In genomic region chr14:64364907-64365306, GRCh38 we compare ENCODE assay signal across 27 cellular contexts. TPM values are rescaled to one million over a fixed set of nuclear protein-coding genes. Genes with fewer than 3 reads are reported as not detected.
DNase-seq lines count a peak whose midpoint lies in the region; ATAC-seq, FAIRE-seq and TF ChIP-seq lines count a peak whose summit lies in the region.
"Had no signal": no experiment of that assay in that cellular context is flagged by ENCODE, and none has a peak within 500 bp of the region (broad histone marks: within the 10 kb centered on the region; RNA-seq: fewer than 3 reads in every experiment).

No MANE protein-coding gene starts in this region.

- ATAC-seq in HepG2 (no peak), GM21717 (IDR thresholded peaks at IDR 0.05; ENCODE audit: unreplicated experiment) (no peak)
- ATAC-seq: right cardiac atrium, T-helper 17 cell, WTC11 had no signal

- H3K27ac ChIP-seq in mammary epithelial cell (ENCODE audit: insufficient read depth, low read depth, low read length) (no peak overlapping the region), breast epithelium (no peak overlapping the region), HepG2 (ENCODE audit: extremely low read length, insufficient read depth, low read length) (no peak overlapping the region)
- H3K27ac ChIP-seq: 22Rv1, esophagus squamous epithelium, suprapubic skin, uterus had no signal

- in situ Hi-C loops in mammary epithelial cell (cut with MboI; ENCODE audit: low sequenced_read_pairs in 2 of 2), result no loop called here
- in situ Hi-C loops in HepG2 (cut with HindIII; ENCODE audit: extremely low pct_ligation_motif_present, low pct_unique_long_range_greater_than_20kb), result no loop called here

- FAIRE-seq in HepG2 (lab: Jason Lieb, UNC), result no peak
- FAIRE-seq: islet of Langerhans had no signal

- no TSS peak for BruUV-seq in mammary epithelial cell (replicated peaks; lab: Mats Ljungman, UMichigan)
- no TSS peak for BruUV-seq in HepG2 (replicated peaks; lab: Mats Ljungman, UMichigan)

- H3K4me2 ChIP-seq in mammary epithelial cell (ENCODE audit: insufficient read depth, low read depth, low read length) (no peak overlapping the region), HepG2 (ENCODE audit: low read depth, low read length) (no peak overlapping the region)

- dilution Hi-C loops in mammary epithelial cell (cut with HindIII; ENCODE audit: low sequenced_read_pairs), result no loop called here

- no peak overlapping the region for H3K4me3 ChIP-seq in mammary epithelial cell (replicated peaks in 1 of 3; ENCODE audit: insufficient read depth in 1 of 3, low read depth in 2 of 3, low read length in 3 of 3)
- no peak overlapping the region for H3K4me3 ChIP-seq in breast epithelium
- H3K4me3 ChIP-seq in fibroblast of the aortic adventitia (ENCODE audit: low read depth, low read length), result no peak overlapping the region
- H3K4me3 ChIP-seq in HepG2 (replicated peaks in 1 of 3; ENCODE audit: insufficient read depth in 1 of 3, low read depth in 2 of 3, low read length in 3 of 3), result no peak overlapping the region
- H3K4me3 ChIP-seq: esophagus squamous epithelium, suprapubic skin, uterus had no signal

- POLR2A ChIA-PET in HepG2 (lab: Yijun Ruan, JAX), result interaction anchor here (0.8 kb wide), 1 partner anchor 9 kb away, joined by 4 read pairs; no protein-coding TSS in a partner anchor

- TF ChIP-seq RAD21 in HepG2 (CRISPR knock-in tag; IDR thresholded peaks at IDR 0.05), result no peak

- TF ChIP-seq POLR2A in breast epithelium (IDR thresholded peaks at IDR 0.05), result no peak
- TF ChIP-seq POLR2A in HepG2 (IDR thresholded peaks at IDR 0.05; ENCODE audit: insufficient read depth in 1 of 2, low read depth in 2 of 2, low read length in 2 of 2), result no peak

- H3K36me3 ChIP-seq in mammary epithelial cell (ENCODE audit: insufficient read depth, low read length) (no peaks in the 10 kb centered on the region), breast epithelium (no peaks in the 10 kb centered on the region), HepG2 (replicated peaks in 1 of 2; ENCODE audit: control insufficient read depth in 1 of 2, insufficient read depth in 2 of 2, low read length in 2 of 2) (no peaks in the 10 kb centered on the region)
- H3K36me3 ChIP-seq: esophagus squamous epithelium, suprapubic skin, uterus had no signal

- no peaks in the 10 kb centered on the region for H3K79me2 ChIP-seq in mammary epithelial cell (ENCODE audit: insufficient read depth, low read length)
- no peaks in the 10 kb centered on the region for H3K79me2 ChIP-seq in HepG2 (ENCODE audit: insufficient read depth, low read length)

- peak; percentile 19 for DNase-seq in mammary epithelial cell
- no peak for DNase-seq in breast epithelium (ENCODE audit: low spot score in 2 of 2)
- DNase-seq in amniotic epithelial cell (ENCODE audit: low read depth), result peak; percentile 87
- peak; percentile 58 for DNase-seq in fibroblast of the aortic adventitia (ENCODE audit: low read depth)
- DNase-seq in stromal cell of bone marrow (ENCODE audit: low read depth), result peak; percentile 38
- DNase-seq in HepG2 (ENCODE audit: low spot score), result no peak
- DNase-seq in DMS153 treated with DMSO at 0.1 percent for 48 hours (lab: John Stamatoyannopoulos, UW; ENCODE audit: unreplicated experiment), result no peak
- DNase-seq: activated CD4-positive, alpha-beta memory T cell treated with anti-CD3 and anti-CD28 coated beads for 36 hours; activated effector memory CD4-positive, alpha-beta T cell treated with anti-CD3 and anti-CD28 coated beads, Interleukin-2, amount 50 U/mL, for 16 hours; amniotic stem cell; cerebellar nuclear complex; DND-41; effector CD4-positive, alpha-beta T cell; esophagus squamous epithelium; NCI-H187 treated with DMSO at 0.1 percent for 48 hours; NCI-H2227 treated with DMSO at 0.1 percent for 48 hours; NCI-H82; nucleus accumbens; right cardiac atrium; SIG-M5; T-helper 17 cell; uterus had no signal

- TF ChIP-seq CTCF in mammary epithelial cell (conservative IDR thresholded peaks at IDR 0.05 in 1 of 2, IDR thresholded peaks at IDR 0.05 in 1 of 2; ENCODE audit: extremely low read depth in 1 of 2, insufficient read depth in 1 of 2, low read depth in 1 of 2, low read length in 2 of 2), result no peak
- TF ChIP-seq CTCF in breast epithelium (IDR thresholded peaks at IDR 0.05), result no peak
- TF ChIP-seq CTCF in fibroblast of the aortic adventitia (IDR thresholded peaks at IDR 0.05; ENCODE audit: insufficient read depth, low read length), result no peak
- TF ChIP-seq CTCF in HepG2 (CRISPR knock-in tag; IDR thresholded peaks at IDR 0.05), result no peak

- H2AFZ ChIP-seq in mammary epithelial cell (ENCODE audit: low read depth, low read length) (no peak overlapping the region), HepG2 (ENCODE audit: low read length) (no peak overlapping the region)

- WGBS in mammary epithelial cell (ENCODE audit: low coverage, missing lambda C conversion rate), result 59% methylated on average over 3 of the region's 3 CpGs
- 68% methylated on average over 3 of the region's 3 CpGs for WGBS in HepG2 (ENCODE audit: low lambda C conversion rate)

- H3K27me3 ChIP-seq in mammary epithelial cell (ENCODE audit: insufficient read depth, low read length) (no peaks in the 10 kb centered on the region), breast epithelium (no peaks in the 10 kb centered on the region), HepG2 (ENCODE audit: control insufficient read depth in 1 of 2, insufficient read depth in 2 of 2, low read length in 2 of 2) (no peaks in the 10 kb centered on the region)
- H3K27me3 ChIP-seq: esophagus squamous epithelium, suprapubic skin, uterus had no signal

- H3K4me1 ChIP-seq in mammary epithelial cell (ENCODE audit: insufficient read depth, low read length) (peaks cover 4% of the 10 kb centered on the region), breast epithelium (no peaks in the 10 kb centered on the region), HepG2 (ENCODE audit: insufficient read depth, low read length) (peaks cover 9% of the 10 kb centered on the region)
- H3K4me1 ChIP-seq: esophagus squamous epithelium, suprapubic skin, uterus had no signal

- H4K20me1 ChIP-seq in mammary epithelial cell (ENCODE audit: insufficient read depth, low read length) (no peaks in the 10 kb centered on the region), HepG2 (ENCODE audit: insufficient read depth, low read length) (no peaks in the 10 kb centered on the region)

- H3K9ac ChIP-seq in mammary epithelial cell (ENCODE audit: insufficient read depth, low read length) (no peak overlapping the region), HepG2 (ENCODE audit: insufficient read depth, low read depth, low read length) (no peak overlapping the region)

- intact Hi-C loops in mammary epithelial cell (cut with micrococcal nuclease), result no loop called here
- intact Hi-C loops in breast epithelium (cut with DNase I; ENCODE audit: low total_unique reads), result no loop called here
- intact Hi-C loops in HepG2 (cut with micrococcal nuclease; ENCODE audit: unreplicated experiment), result no loop called here

- TF ChIP-seq EP300 in HepG2 (IDR thresholded peaks at IDR 0.05; ENCODE audit: low read depth in 2 of 2, low read length in 2 of 2) (no peak), HepG2 (CRISPR knock-in tag; IDR thresholded peaks at IDR 0.05; ENCODE audit: borderline replicate concordance) (no peak)

- CTCF ChIA-PET in mammary epithelial cell (lab: Charles Lee; ENCODE audit: low non-redundant PET), result no interaction called here
- CTCF ChIA-PET in HepG2 (lab: Yijun Ruan, JAX; ENCODE audit: low intra/inter-chr PET ratio, low total read pairs), result no interaction called here

- no peaks in the 10 kb centered on the region for H3K9me3 ChIP-seq in mammary epithelial cell (replicated peaks; ENCODE audit: insufficient read depth, low read length)
- no peaks in the 10 kb centered on the region for H3K9me3 ChIP-seq in breast epithelium
- no peaks in the 10 kb centered on the region for H3K9me3 ChIP-seq in HepG2 (ENCODE audit: low read length)
- H3K9me3 ChIP-seq: esophagus squamous epithelium, suprapubic skin, uterus had no signal

TF ChIP-seq in HepG2, 621 proteins besides CTCF, POLR2A, EP300 and RAD21 (continues in another document):
- TF ChIP-seq SIN3B (IDR thresholded peaks at IDR 0.05; ENCODE audit: low read length), result no peak
- no peak for TF ChIP-seq KMT2B (CRISPR knock-in tag; IDR thresholded peaks at IDR 0.05)
- no peak for TF ChIP-seq TSC22D2 (CRISPR knock-in tag; IDR thresholded peaks at IDR 0.05; ENCODE audit: borderline replicate concordance)
- TF ChIP-seq ZNF569 (CRISPR knock-in tag; IDR thresholded peaks at IDR 0.05; ENCODE audit: borderline replicate concordance), result no peak
- no peak for TF ChIP-seq ZNF629 (CRISPR knock-in tag; conservative IDR thresholded peaks at IDR 0.05)
- TF ChIP-seq ZNF234 (CRISPR knock-in tag; conservative IDR thresholded peaks at IDR 0.05), result no peak
- TF ChIP-seq KLF13 (CRISPR knock-in tag; IDR thresholded peaks at IDR 0.05), result no peak

RNA-seq across cellular contexts. Expression of gene MTHFD1, which starts 23.2 kb away (rescaled TPM):
- total RNA-seq in mammary epithelial cell (100 to 1,000 TPM in 1 of 2 donors, 10 to 100 TPM in 1; 39.5 to 117 TPM), breast epithelium (100 to 1,000 TPM in 1 of 3 donors, 10 to 100 TPM in 2; 48.5 to 126 (median 50.3) TPM), fibroblast of the aortic adventitia (ENCODE audit: low replicate concordance) (12.2 and 73.1 TPM in 2 replicates), HepG2 (2016; rRNA removed; fragmentation: Illumina TruSeq; extraction: Trizol) (106 and 186 TPM in 2 replicates)
- polyA plus RNA-seq in mammary epithelial cell (70.7 TPM), HepG2 (2011; rRNA removed) (31.0 and 33.6 TPM in 2 replicates)
- polyA minus RNA-seq in mammary epithelial cell, result 193 TPM
- 27.7 and 41.1 TPM in 2 replicates for total RNA-seq in HepG2 (2016; cell fraction: cytosol; rRNA removed; fragmentation: Illumina TruSeq; extraction: Trizol; ENCODE audit: low read depth)
- 106 and 176 TPM in 2 replicates for total RNA-seq in HepG2 (2016; cell fraction: insoluble cytoplasmic fraction; rRNA removed; fragmentation: Illumina TruSeq; extraction: Trizol)
- total RNA-seq in HepG2 (2016; cell fraction: membrane; rRNA removed; fragmentation: Illumina TruSeq; extraction: Trizol), result 37.7 and 38.9 TPM in 2 replicates
- total RNA-seq in HepG2 (2016; cell fraction: nucleus; rRNA removed; fragmentation: Illumina TruSeq; extraction: Trizol), result 117 and 125 TPM in 2 replicates
- polyA plus RNA-seq in HepG2 (2011; cell fraction: cytosol; rRNA removed), result 24.6 and 25.3 TPM in 2 replicates
- 36.7 and 38.0 TPM in 2 replicates for polyA plus RNA-seq in HepG2 (2011; cell fraction: nucleus; rRNA removed)
- 65.7 and 92.6 TPM in 2 replicates for polyA plus RNA-seq in HepG2 (2012)
- 15.0 and 19.1 TPM in 2 replicates for polyA plus RNA-seq in HepG2 (2016; cell fraction: cytosol; fragmentation: Illumina TruSeq; extraction: Trizol; ENCODE audit: low read depth)
- polyA plus RNA-seq in HepG2 (2016; cell fraction: insoluble cytoplasmic fraction; fragmentation: Illumina TruSeq; extraction: Trizol; ENCODE audit: low read depth), result 175 and 178 TPM in 2 replicates
- 28.8 and 31.3 TPM in 2 replicates for polyA plus RNA-seq in HepG2 (2016; cell fraction: membrane; fragmentation: Illumina TruSeq; extraction: Trizol; ENCODE audit: low read depth)
- polyA plus RNA-seq in HepG2 (2016; cell fraction: nucleus; fragmentation: Illumina TruSeq; extraction: Trizol; ENCODE audit: insufficient read depth, low read depth), result 154 and 168 TPM in 2 replicates
- 55.0 and 195 TPM in 2 replicates for polyA minus RNA-seq in HepG2 (2011; rRNA and poly(A)+ RNA removed; ENCODE audit: low replicate concordance)
- polyA minus RNA-seq in HepG2 (2011; cell fraction: cytosol; rRNA and poly(A)+ RNA removed), result 51.5 and 63.7 TPM in 2 replicates
- polyA minus RNA-seq in HepG2 (2011; cell fraction: nucleus; rRNA and poly(A)+ RNA removed), result 76.7 and 120 TPM in 2 replicates

Comparison
In these comparisons a context has a peak if more than half of its experiments do, and no peak if none do; other contexts are left out.
1. DNase-seq: peak in mammary epithelial cell (single experiment), amniotic epithelial cell (single experiment), fibroblast of the aortic adventitia (single experiment) and stromal cell of bone marrow (single experiment); none in breast epithelium (0 of 2), HepG2 (single experiment) and DMS153 treated with DMSO at 0.1 percent for 48 hours (single experiment).